In the genomic region with DNA sequence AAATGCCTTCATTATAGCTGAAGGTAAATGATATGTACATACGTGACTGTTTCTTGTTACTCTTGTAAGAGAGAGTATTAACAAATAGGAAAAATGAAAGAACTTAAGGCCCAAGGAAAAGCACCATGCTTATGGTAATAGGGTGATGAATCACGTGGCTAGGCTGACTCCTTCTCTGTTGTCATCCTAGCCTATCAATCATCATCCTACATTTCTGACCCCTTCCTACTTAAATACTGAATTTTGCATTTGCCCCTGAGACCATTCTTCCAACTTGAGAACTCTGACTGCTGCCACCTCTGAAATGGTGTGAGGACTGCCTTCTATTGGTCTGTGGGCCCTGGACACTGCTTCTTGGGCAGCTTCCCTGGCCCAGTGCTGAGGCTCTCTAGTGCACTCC, we compare ENCODE assay signal across 21 cellular contexts. TPM values are rescaled to one million over a fixed set of nuclear protein-coding genes. Genes with fewer than 3 reads are reported as not detected.
"Had no signal": no experiment of that assay in that cellular context is flagged by ENCODE, and none has a peak within 500 bp of the region (broad histone marks: within the 10 kb centered on the region; RNA-seq: fewer than 3 reads in every experiment).

No MANE protein-coding gene starts in this region.

- DNase-seq: effector CD4-positive, alpha-beta T cell; endodermal cell; glutamatergic neuron; immature natural killer cell; left cardiac atrium; left ventricle myocardium superior; naive thymus-derived CD4-positive, alpha-beta T cell; nephron progenitor cell; psoas muscle; retina; right lobe of liver; stimulated activated CD4-positive, alpha-beta T cell treated with anti-CD3 and anti-CD28 coated beads, Interleukin-4, amount 100 ng/mL, for 1 hour; stimulated activated CD8-positive, alpha-beta memory T cell treated with anti-CD3 and anti-CD28 coated beads, Interleukin-4, amount 100 ng/mL, for 48 hours; stimulated activated naive CD8-positive, alpha-beta T cell treated with anti-CD3 and anti-CD28 coated beads, Interleukin-15, Interleukin-2, amounts not matched to agents 100 U/mL and 50 U/mL, for 24 hours; trophoblast cell had no signal

- H3K4me1 ChIP-seq: psoas muscle, vagina had no signal

- H3K4me3 ChIP-seq: coronary artery, gastroesophageal sphincter, psoas muscle, right lobe of liver, suprapubic skin, vagina had no signal

- ATAC-seq: esophagus mucosa; gastroesophageal sphincter; left cardiac atrium; left ventricle myocardium superior; naive thymus-derived CD4-positive, alpha-beta T cell; psoas muscle; right lobe of liver; stimulated activated effector memory CD8-positive, alpha-beta T cell treated with anti-CD3 and anti-CD28 coated beads, Interleukin-12 subunit alpha, Interleukin-12 subunit beta, amount 100 ng/mL, for 72 hours; stimulated activated naive CD8-positive, alpha-beta T cell treated with anti-CD3 and anti-CD28 coated beads, Interleukin-15, Interleukin-2, amounts not matched to agents 100 U/mL and 50 U/mL, for 24 hours had no signal

- H3K27ac ChIP-seq: coronary artery, gastroesophageal sphincter, psoas muscle, right lobe of liver, suprapubic skin, vagina had no signal

- H3K36me3 ChIP-seq: gastroesophageal sphincter, right lobe of liver, suprapubic skin, vagina had no signal

- H3K27me3 ChIP-seq: gastroesophageal sphincter, right lobe of liver, suprapubic skin, vagina had no signal

- H3K9me3 ChIP-seq: gastroesophageal sphincter, psoas muscle, right lobe of liver, suprapubic skin, vagina had no signal

RNA-seq across cellular contexts. Expression of gene EFEMP1, which starts 28.9 kb away (rescaled TPM):
- total RNA-seq: naive thymus-derived CD4-positive, alpha-beta T cell had no signal
- polyA plus RNA-seq: immature natural killer cell; naive thymus-derived CD4-positive, alpha-beta T cell had no signal
